In the genomic region with DNA sequence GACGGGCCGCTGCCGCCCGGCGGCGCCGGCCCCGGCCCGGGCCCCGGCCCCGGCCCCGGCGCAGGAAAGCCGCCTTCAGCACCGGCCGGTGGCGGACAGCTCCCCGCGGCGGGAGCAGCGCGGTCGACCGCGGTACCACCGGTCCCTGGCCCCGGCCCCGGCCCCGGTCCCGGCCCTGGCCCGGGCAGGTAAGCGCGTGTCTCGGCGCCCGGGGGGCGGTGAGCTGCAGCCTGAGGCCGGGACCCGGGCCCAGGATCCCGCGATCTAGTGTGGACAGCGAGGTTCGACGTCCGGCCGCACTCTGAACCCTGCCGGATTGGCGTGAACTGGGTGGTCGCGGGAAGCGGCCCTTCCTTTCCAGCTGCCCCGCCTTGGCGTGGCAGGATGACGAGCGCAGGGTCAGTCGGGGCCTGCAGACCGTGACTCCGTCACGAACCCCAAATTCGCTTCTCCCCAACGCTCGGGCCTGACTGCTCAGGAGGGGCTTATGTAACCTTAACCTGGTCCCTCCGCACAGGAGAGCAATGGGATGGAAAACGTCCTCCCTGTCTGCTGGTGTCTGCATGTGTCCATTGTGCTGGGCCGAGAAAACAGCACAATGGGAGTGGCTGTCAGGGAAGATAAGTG, we compare ENCODE assay signal across 1 cellular context.
A peak's percentile ranks its signal among the peaks of the same experiment; 100 is the strongest.
TF ChIP-seq lines count a peak whose summit lies in the region.

No MANE protein-coding gene starts in this region.

TF ChIP-seq in HepG2, 621 proteins besides CTCF, POLR2A, EP300 and RAD21 (continued from another document and continues in another):
- TF ChIP-seq ZNF83 (CRISPR knock-in tag; IDR thresholded peaks at IDR 0.05; ENCODE audit: borderline replicate concordance) (no peak), NR0B2 (CRISPR knock-in tag; IDR thresholded peaks at IDR 0.05) (peak; percentile 72), NCOA1 (CRISPR knock-in tag; IDR thresholded peaks at IDR 0.05) (no peak), PITX1 (CRISPR knock-in tag; IDR thresholded peaks at IDR 0.05) (no peak), TOE1 (CRISPR knock-in tag; IDR thresholded peaks at IDR 0.05) (no peak), ZNF597 (CRISPR knock-in tag; IDR thresholded peaks at IDR 0.05) (no peak), LBX2 (CRISPR knock-in tag; IDR thresholded peaks at IDR 0.05; ENCODE audit: borderline replicate concordance) (no peak), REST (IDR thresholded peaks at IDR 0.05; ENCODE audit: borderline replicate concordance in 1 of 2, low read depth in 1 of 2, low read length in 2 of 2) (peak; percentile 64 to 93), U2AF1 (optimal IDR thresholded peaks at IDR 0.05; ENCODE audit: low read depth, low read length) (no peak), SIN3A (IDR thresholded peaks at IDR 0.05; ENCODE audit: borderline replicate concordance, low read depth, low read length) (peak; percentile 96), RFX5 (IDR thresholded peaks at IDR 0.05; ENCODE audit: low read depth, low read length) (no peak), KDM1A (CRISPR knock-in tag; IDR thresholded peaks at IDR 0.05) (no peak), ZNF281 (CRISPR knock-in tag; IDR thresholded peaks at IDR 0.05; ENCODE audit: borderline replicate concordance) (no peak), ZNF773 (CRISPR knock-in tag; IDR thresholded peaks at IDR 0.05; ENCODE audit: borderline replicate concordance) (peak; percentile 93; the same call in 1 of the 2 replicates), ZNF510 (CRISPR knock-in tag; IDR thresholded peaks at IDR 0.05; ENCODE audit: low read depth) (no peak), PTBP1 (IDR thresholded peaks at IDR 0.05; ENCODE audit: low read depth, low read length, poor library complexity, severe bottlenecking) (no peak), HNF4A (CRISPR knock-in tag; IDR thresholded peaks at IDR 0.05) (no peak), POLR2G (IDR thresholded peaks at IDR 0.05; ENCODE audit: low read depth, low read length) (no peak), DZIP1 (CRISPR knock-in tag; IDR thresholded peaks at IDR 0.05) (no peak), TCF7 (IDR thresholded peaks at IDR 0.05; ENCODE audit: low read depth) (no peak), TBP (CRISPR knock-in tag; IDR thresholded peaks at IDR 0.05) (no peak), PHF8 (CRISPR knock-in tag; IDR thresholded peaks at IDR 0.05) (no peak; the same call in none of the 2 replicates)
- TF ChIP-seq, protein P1, sequence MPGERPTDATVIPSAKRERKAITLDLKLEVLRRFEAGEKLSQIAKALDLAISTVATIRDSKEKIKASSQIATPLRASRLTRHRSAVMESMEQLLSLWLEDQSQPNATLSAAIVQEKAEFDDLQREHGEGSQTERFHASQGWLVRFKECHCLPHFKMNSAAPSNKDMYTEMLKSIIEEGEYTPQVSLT (CRISPR knock-in tag; IDR thresholded peaks at IDR 0.05; ENCODE audit: borderline replicate concordance, low read depth) = no peak
- TF ChIP-seq, protein P2, sequence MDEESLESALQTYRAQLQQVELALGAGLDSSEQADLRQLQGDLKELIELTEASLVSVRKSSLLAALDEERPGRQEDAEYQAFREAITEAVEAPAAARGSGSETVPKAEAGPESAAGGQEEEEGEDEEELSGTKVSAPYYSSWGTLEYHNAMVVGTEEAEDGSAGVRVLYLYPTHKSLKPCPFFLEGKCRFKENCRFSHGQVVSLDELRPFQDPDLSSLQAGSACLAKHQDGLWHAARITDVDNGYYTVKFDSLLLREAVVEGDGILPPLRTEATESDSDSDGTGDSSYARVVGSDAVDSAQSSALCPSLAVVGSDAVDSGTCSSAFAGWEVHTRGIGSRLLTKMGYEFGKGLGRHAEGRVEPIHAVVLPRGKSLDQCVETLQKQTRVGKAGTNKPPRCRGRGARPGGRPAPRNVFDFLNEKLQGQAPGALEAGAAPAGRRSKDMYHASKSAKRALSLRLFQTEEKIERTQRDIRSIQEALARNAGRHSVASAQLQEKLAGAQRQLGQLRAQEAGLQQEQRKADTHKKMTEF (CRISPR knock-in tag; IDR thresholded peaks at IDR 0.05) = no peak; the same call in 1 of the 2 replicates
- TF ChIP-seq, protein P3, sequence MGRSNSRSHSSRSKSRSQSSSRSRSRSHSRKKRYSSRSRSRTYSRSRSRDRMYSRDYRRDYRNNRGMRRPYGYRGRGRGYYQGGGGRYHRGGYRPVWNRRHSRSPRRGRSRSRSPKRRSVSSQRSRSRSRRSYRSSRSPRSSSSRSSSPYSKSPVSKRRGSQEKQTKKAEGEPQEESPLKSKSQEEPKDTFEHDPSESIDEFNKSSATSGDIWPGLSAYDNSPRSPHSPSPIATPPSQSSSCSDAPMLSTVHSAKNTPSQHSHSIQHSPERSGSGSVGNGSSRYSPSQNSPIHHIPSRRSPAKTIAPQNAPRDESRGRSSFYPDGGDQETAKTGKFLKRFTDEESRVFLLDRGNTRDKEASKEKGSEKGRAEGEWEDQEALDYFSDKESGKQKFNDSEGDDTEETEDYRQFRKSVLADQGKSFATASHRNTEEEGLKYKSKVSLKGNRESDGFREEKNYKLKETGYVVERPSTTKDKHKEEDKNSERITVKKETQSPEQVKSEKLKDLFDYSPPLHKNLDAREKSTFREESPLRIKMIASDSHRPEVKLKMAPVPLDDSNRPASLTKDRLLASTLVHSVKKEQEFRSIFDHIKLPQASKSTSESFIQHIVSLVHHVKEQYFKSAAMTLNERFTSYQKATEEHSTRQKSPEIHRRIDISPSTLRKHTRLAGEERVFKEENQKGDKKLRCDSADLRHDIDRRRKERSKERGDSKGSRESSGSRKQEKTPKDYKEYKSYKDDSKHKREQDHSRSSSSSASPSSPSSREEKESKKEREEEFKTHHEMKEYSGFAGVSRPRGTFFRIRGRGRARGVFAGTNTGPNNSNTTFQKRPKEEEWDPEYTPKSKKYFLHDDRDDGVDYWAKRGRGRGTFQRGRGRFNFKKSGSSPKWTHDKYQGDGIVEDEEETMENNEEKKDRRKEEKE (IDR thresholded peaks at IDR 0.05) = no peak
- TF ChIP-seq, protein P4, sequence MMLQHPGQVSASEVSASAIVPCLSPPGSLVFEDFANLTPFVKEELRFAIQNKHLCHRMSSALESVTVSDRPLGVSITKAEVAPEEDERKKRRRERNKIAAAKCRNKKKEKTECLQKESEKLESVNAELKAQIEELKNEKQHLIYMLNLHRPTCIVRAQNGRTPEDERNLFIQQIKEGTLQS (CRISPR knock-in tag; IDR thresholded peaks at IDR 0.05) = no peak
- TF ChIP-seq, protein P5, sequence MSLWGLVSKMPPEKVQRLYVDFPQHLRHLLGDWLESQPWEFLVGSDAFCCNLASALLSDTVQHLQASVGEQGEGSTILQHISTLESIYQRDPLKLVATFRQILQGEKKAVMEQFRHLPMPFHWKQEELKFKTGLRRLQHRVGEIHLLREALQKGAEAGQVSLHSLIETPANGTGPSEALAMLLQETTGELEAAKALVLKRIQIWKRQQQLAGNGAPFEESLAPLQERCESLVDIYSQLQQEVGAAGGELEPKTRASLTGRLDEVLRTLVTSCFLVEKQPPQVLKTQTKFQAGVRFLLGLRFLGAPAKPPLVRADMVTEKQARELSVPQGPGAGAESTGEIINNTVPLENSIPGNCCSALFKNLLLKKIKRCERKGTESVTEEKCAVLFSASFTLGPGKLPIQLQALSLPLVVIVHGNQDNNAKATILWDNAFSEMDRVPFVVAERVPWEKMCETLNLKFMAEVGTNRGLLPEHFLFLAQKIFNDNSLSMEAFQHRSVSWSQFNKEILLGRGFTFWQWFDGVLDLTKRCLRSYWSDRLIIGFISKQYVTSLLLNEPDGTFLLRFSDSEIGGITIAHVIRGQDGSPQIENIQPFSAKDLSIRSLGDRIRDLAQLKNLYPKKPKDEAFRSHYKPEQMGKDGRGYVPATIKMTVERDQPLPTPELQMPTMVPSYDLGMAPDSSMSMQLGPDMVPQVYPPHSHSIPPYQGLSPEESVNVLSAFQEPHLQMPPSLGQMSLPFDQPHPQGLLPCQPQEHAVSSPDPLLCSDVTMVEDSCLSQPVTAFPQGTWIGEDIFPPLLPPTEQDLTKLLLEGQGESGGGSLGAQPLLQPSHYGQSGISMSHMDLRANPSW (CRISPR knock-in tag; IDR thresholded peaks at IDR 0.05; ENCODE audit: borderline replicate concordance) = no peak
